8 cellular contexts compared by ENCODE assay signal in genomic region chr11:35144103-35144741, GRCh38. TPM values are rescaled to one million over a fixed set of nuclear protein-coding genes. Genes with fewer than 3 reads are reported as not detected.
A peak's percentile ranks its signal among the peaks of the same experiment; 100 is the strongest.
DNase-seq lines count a peak whose midpoint lies in the region; ATAC-seq and TF ChIP-seq lines count a peak whose summit lies in the region.

No MANE protein-coding gene starts in this region.

- no peaks in the 10 kb centered on the region for H3K79me2 ChIP-seq in neural progenitor cell (ENCODE audit: low read depth)

- no peak overlapping the region for H3K9ac ChIP-seq in subcutaneous abdominal adipose tissue (ENCODE audit: low read length in 5 of 5)
- H3K9ac ChIP-seq in neural progenitor cell = no peak overlapping the region

- peaks cover 81% of the 10 kb centered on the region for H3K4me1 Mint-ChIP-seq in activated CD8-positive, alpha-beta memory T cell treated with anti-CD3 and anti-CD28 coated beads, Interleukin-2, amount 10 ng/mL, durations not matched to agents 7 days and 5 days
- no peaks in the 10 kb centered on the region for H3K4me1 Mint-ChIP-seq in neural progenitor cell

- H3K36me3 Mint-ChIP-seq in activated CD8-positive, alpha-beta memory T cell treated with anti-CD3 and anti-CD28 coated beads, Interleukin-2, amount 10 ng/mL, durations not matched to agents 7 days and 5 days = peaks cover 48% of the 10 kb centered on the region
- H3K36me3 Mint-ChIP-seq in neural progenitor cell = no peaks in the 10 kb centered on the region

- H3F3A ChIP-seq in neural progenitor cell (ENCODE audit: low read depth) = no peaks in the 10 kb centered on the region

- no peak overlapping the region for H3K4me2 ChIP-seq in neural progenitor cell

- H3K36me3 ChIP-seq in subcutaneous abdominal adipose tissue (ENCODE audit: control insufficient read depth in 5 of 5, insufficient read depth in 5 of 5, low read length in 5 of 5) (peaks cover 0 to 10% (median 3%) of the 10 kb centered on the region in 5 donors), left ventricle myocardium inferior (no peaks in the 10 kb centered on the region), neural progenitor cell (no peaks in the 10 kb centered on the region)

- H3K9me3 Mint-ChIP-seq in activated CD8-positive, alpha-beta memory T cell treated with anti-CD3 and anti-CD28 coated beads, Interleukin-2, amount 10 ng/mL, durations not matched to agents 7 days and 5 days (ENCODE audit: low read depth) = no peaks in the 10 kb centered on the region
- no peaks in the 10 kb centered on the region for H3K9me3 Mint-ChIP-seq in neural progenitor cell

- TF ChIP-seq CTCF in GM12864 (IDR thresholded peaks at IDR 0.05; ENCODE audit: low read depth, low read length, missing control alignments) (peak; percentile 22), foreskin fibroblast (IDR thresholded peaks at IDR 0.05; ENCODE audit: low read depth, low read length) (no peak), left ventricle myocardium inferior (IDR thresholded peaks at IDR 0.05; ENCODE audit: borderline replicate concordance) (no peak), neural progenitor cell (IDR thresholded peaks at IDR 0.05) (no peak)

- H4K20me1 ChIP-seq in neural progenitor cell (ENCODE audit: low read depth) = no peaks in the 10 kb centered on the region

- H3K27me3 ChIP-seq in subcutaneous abdominal adipose tissue (ENCODE audit: control insufficient read depth in 5 of 5, insufficient read depth in 4 of 5, low read length in 5 of 5) (peaks cover 0 to 7% (median 0%) of the 10 kb centered on the region in 5 donors), left ventricle myocardium inferior (ENCODE audit: low read depth) (peaks cover under 1% of the 10 kb centered on the region), neural progenitor cell (peaks cover 28% of the 10 kb centered on the region)

- H3K4me3 ChIP-seq in GM12864 (ENCODE audit: low read depth, low read length) = peak overlapping the region; percentile 90
- H3K4me3 ChIP-seq in foreskin fibroblast (ENCODE audit: low read depth in 1 of 2, low read length in 2 of 2) = peak overlapping the region; percentile 59 to 75
- H3K4me3 ChIP-seq in subcutaneous abdominal adipose tissue (ENCODE audit: low read depth in 1 of 5, low read length in 5 of 5) = peak overlapping the region; percentile 17 to 56 (median 42)
- no peak overlapping the region for H3K4me3 ChIP-seq in left ventricle myocardium inferior
- no peak overlapping the region for H3K4me3 ChIP-seq in neural progenitor cell

- ATAC-seq in activated CD8-positive, alpha-beta memory T cell treated with anti-CD3 and anti-CD28 coated beads, Interleukin-2, amount 10 ng/mL, durations not matched to agents 7 days and 5 days = peak; percentile 25

- H3K9me3 ChIP-seq in subcutaneous abdominal adipose tissue (ENCODE audit: control insufficient read depth in 5 of 5, low read length in 5 of 5) = no peaks in the 10 kb centered on the region
- H3K9me3 ChIP-seq in left ventricle myocardium inferior (replicated peaks) = no peaks in the 10 kb centered on the region
- no peaks in the 10 kb centered on the region for H3K9me3 ChIP-seq in neural progenitor cell (ENCODE audit: low read depth)

- H3K4me1 ChIP-seq in subcutaneous abdominal adipose tissue (ENCODE audit: control insufficient read depth in 5 of 5, insufficient read depth in 5 of 5, low read length in 5 of 5) (peaks cover 2 to 51% (median 30%) of the 10 kb centered on the region in 5 donors), left ventricle myocardium inferior (peaks cover 26% of the 10 kb centered on the region), neural progenitor cell (no peaks in the 10 kb centered on the region)

- no peak overlapping the region for H2AFZ ChIP-seq in neural progenitor cell (replicated peaks)

- peak overlapping the region; percentile 92 for H3K27ac Mint-ChIP-seq in activated CD8-positive, alpha-beta memory T cell treated with anti-CD3 and anti-CD28 coated beads, Interleukin-2, amount 10 ng/mL, durations not matched to agents 7 days and 5 days
- no peak overlapping the region for H3K27ac Mint-ChIP-seq in neural progenitor cell

- no peaks in the 10 kb centered on the region for H3K27me3 Mint-ChIP-seq in activated CD8-positive, alpha-beta memory T cell treated with anti-CD3 and anti-CD28 coated beads, Interleukin-2, amount 10 ng/mL, durations not matched to agents 7 days and 5 days
- H3K27me3 Mint-ChIP-seq in neural progenitor cell (ENCODE audit: insufficient read depth, low read depth) = peaks cover 15% of the 10 kb centered on the region

- DNase-seq in GM12864 (ENCODE audit: low read depth) (peak; percentile 88), HCEC 1CT (peak; percentile 93), M059J (ENCODE audit: low read depth) (peak; percentile 93), foreskin fibroblast (peak; percentile 67 to 87), left ventricle myocardium inferior (no peak), neural progenitor cell (ENCODE audit: low spot score) (no peak)
- DNase-seq in activated CD8-positive, alpha-beta memory T cell treated with anti-CD3 and anti-CD28 coated beads, Interleukin-2, amount 10 ng/mL, durations not matched to agents 7 days and 5 days = peak; percentile 83

- intact Hi-C loops in left ventricle myocardium inferior (cut with micrococcal nuclease) = no loop called here

- CTCF ChIA-PET in activated CD8-positive, alpha-beta memory T cell treated with anti-CD3 and anti-CD28 coated beads, Interleukin-2, amount 10 ng/mL, durations not matched to agents 7 days and 5 days (lab: Charles Lee) = interaction anchor here (0.9 to 1.7 kb wide), 8 partner anchors 10 to 132 kb away, joined by 3 to 5 read pairs (median 4); no protein-coding TSS in a partner anchor

- H3K27ac ChIP-seq in subcutaneous abdominal adipose tissue (ENCODE audit: low read depth, low read length) (peak overlapping the region; percentile 47), left ventricle myocardium inferior (replicated peaks) (no peak overlapping the region), neural progenitor cell (no peak overlapping the region)

- H3K4me3 Mint-ChIP-seq in activated CD8-positive, alpha-beta memory T cell treated with anti-CD3 and anti-CD28 coated beads, Interleukin-2, amount 10 ng/mL, durations not matched to agents 7 days and 5 days = peak overlapping the region; percentile 58
- H3K4me3 Mint-ChIP-seq in neural progenitor cell = no peak overlapping the region

RNA-seq across cellular contexts. Expression of gene CD44, which starts 5.3 kb away (rescaled TPM):
- 405 and 667 TPM in 2 replicates for total RNA-seq in M059J (2014; rRNA removed; shearing (Covaris generic))
- total RNA-seq in activated CD8-positive, alpha-beta memory T cell treated with anti-CD3 and anti-CD28 coated beads, Interleukin-2, amount 10 ng/mL, durations not matched to agents 7 days and 5 days = 100 to 1,000 TPM; 212 to 294 TPM
- 14.0 TPM for total RNA-seq in left ventricle myocardium inferior
- 1.4 and 1.7 TPM in 2 replicates for total RNA-seq in neural progenitor cell (ENCODE audit: low replicate concordance)

Comparison
In these comparisons a context has a peak if more than half of its experiments do, and no peak if none do; other contexts are left out.
1. DNase-seq: peak in GM12864 (single experiment), HCEC 1CT (single experiment), M059J (single experiment), activated CD8-positive, alpha-beta memory T cell treated with anti-CD3 and anti-CD28 coated beads, Interleukin-2, amount 10 ng/mL, durations not matched to agents 7 days and 5 days (single experiment) and foreskin fibroblast (2 of 2); none in left ventricle myocardium inferior (single experiment) and neural progenitor cell (single experiment).
2. H3K4me3 ChIP-seq: peak in GM12864 (single experiment), foreskin fibroblast (2 of 2) and subcutaneous abdominal adipose tissue (5 of 5); none in left ventricle myocardium inferior (single experiment) and neural progenitor cell (single experiment).
3. RNA of gene CD44, which starts 5.3 kb away (total RNA-seq): 405 to 667 TPM in M059J and 212 to 294 TPM in activated CD8-positive, alpha-beta memory T cell treated with anti-CD3 and anti-CD28 coated beads, Interleukin-2, amount 10 ng/mL, durations not matched to agents 7 days and 5 days; 14.0 TPM in left ventricle myocardium inferior (single experiment) and 1.4 to 1.7 TPM in neural progenitor cell; every median in the first group is over 10 times any median in the second.